ENCODE assay signal across 18 cellular contexts in genomic region chr5:120447706-120448239, GRCh38. TPM values are rescaled to one million over a fixed set of nuclear protein-coding genes. Genes with fewer than 3 reads are reported as not detected.
DNase-seq lines count a peak whose midpoint lies in the region; ATAC-seq and TF ChIP-seq lines count a peak whose summit lies in the region.
"Had no signal": no experiment of that assay in that cellular context is flagged by ENCODE, and none has a peak within 500 bp of the region (broad histone marks: within the 10 kb centered on the region; RNA-seq: fewer than 3 reads in every experiment).

No MANE protein-coding gene starts in this region.

- H3K27me3 Mint-ChIP-seq in HFFc6 (ENCODE audit: insufficient read depth) (no peaks in the 10 kb centered on the region), Calu3 (ENCODE audit: unreplicated experiment) (no peaks in the 10 kb centered on the region)
- H3K27me3 Mint-ChIP-seq in activated T-cell treated with anti-CD3 and anti-CD28 coated beads, Interleukin-2, amount 50 U/mL, for 4 hours (ENCODE audit: low read depth), result no peaks in the 10 kb centered on the region
- H3K27me3 Mint-ChIP-seq: IgD-negative memory B cell had no signal

- H3K36me3 Mint-ChIP-seq in HFFc6 (ENCODE audit: low read depth) (peaks cover 7% of the 10 kb centered on the region), Calu3 (ENCODE audit: insufficient read depth, unreplicated experiment) (no peaks in the 10 kb centered on the region)
- H3K36me3 Mint-ChIP-seq in activated T-cell treated with anti-CD3 and anti-CD28 coated beads, Interleukin-2, amount 50 U/mL, for 4 hours (ENCODE audit: insufficient read depth), result no peaks in the 10 kb centered on the region
- H3K36me3 Mint-ChIP-seq: IgD-negative memory B cell had no signal

- H3K9me3 Mint-ChIP-seq in HFFc6, result no peaks in the 10 kb centered on the region
- H3K9me3 Mint-ChIP-seq in Calu3 (ENCODE audit: low read depth, unreplicated experiment), result no peaks in the 10 kb centered on the region
- no peaks in the 10 kb centered on the region for H3K9me3 Mint-ChIP-seq in activated T-cell treated with anti-CD3 and anti-CD28 coated beads, Interleukin-2, amount 50 U/mL, for 4 hours
- H3K9me3 Mint-ChIP-seq: nephron progenitor cell had no signal

- H3K27ac Mint-ChIP-seq in HFFc6 (no peak overlapping the region), Calu3 (ENCODE audit: unreplicated experiment) (no peak overlapping the region)
- H3K27ac Mint-ChIP-seq: IgD-negative memory B cell, nephron progenitor cell, T-helper 17 cell had no signal

- H3K4me3 Mint-ChIP-seq in HFFc6 (peak overlapping the region; percentile 6; the same call in 1 of the 2 replicates), Calu3 (ENCODE audit: low read depth, unreplicated experiment) (no peak overlapping the region)
- no peak overlapping the region for H3K4me3 Mint-ChIP-seq in activated T-cell treated with anti-CD3 and anti-CD28 coated beads, Interleukin-2, amount 50 U/mL, for 4 hours
- H3K4me3 Mint-ChIP-seq: IgD-negative memory B cell, nephron progenitor cell, T-helper 17 cell had no signal

- no peak for ATAC-seq in GM18873 (IDR thresholded peaks at IDR 0.05; ENCODE audit: low FRiP score, unreplicated experiment)
- no peak for ATAC-seq in activated T-cell treated with anti-CD3 and anti-CD28 coated beads, Interleukin-2, amount 50 U/mL, for 4 hours
- ATAC-seq: T-helper 17 cell had no signal

- POLR2A ChIA-PET in AG04449 (lab: Yijun Ruan, JAX), result interaction anchor here (1.0 kb wide), 1 partner anchor 41 kb away, joined by 3 read pairs; no protein-coding TSS in a partner anchor

- H3K4me1 Mint-ChIP-seq in HFFc6 (ENCODE audit: low read depth) (peaks cover 65% of the 10 kb centered on the region), Calu3 (ENCODE audit: low read depth, unreplicated experiment) (peaks cover 13% of the 10 kb centered on the region)
- H3K4me1 Mint-ChIP-seq in activated T-cell treated with anti-CD3 and anti-CD28 coated beads, Interleukin-2, amount 50 U/mL, for 4 hours (ENCODE audit: low read depth), result no peaks in the 10 kb centered on the region
- H3K4me1 Mint-ChIP-seq: IgD-negative memory B cell, T-helper 17 cell had no signal

- no TSS peak for BruUV-seq in Calu3 (replicated peaks; lab: Mats Ljungman, UMichigan)

- CTCF ChIA-PET in AG04449 (lab: Yijun Ruan, JAX) (interaction anchor here (0.8 to 1.5 kb wide), 3 partner anchors 32 to 392 kb away, joined by 3 to 4 read pairs (median 3); no protein-coding TSS in a partner anchor), Calu3 (lab: Charles Lee) (interaction anchor here (0.6 kb wide), 1 partner anchor 10 kb away, joined by 3 read pairs; no protein-coding TSS in a partner anchor)

- no peak overlapping the region for H3K4me3 ChIP-seq in AG04449 (ENCODE audit: low read depth, low read length)
- H3K4me3 ChIP-seq: coronary artery, lung had no signal

- TF ChIP-seq CTCF in AG04449 (IDR thresholded peaks at IDR 0.05; ENCODE audit: insufficient read depth, low read length, missing control alignments) (peak; percentile 7), HFFc6 (IDR thresholded peaks at IDR 0.05) (peak; percentile 23), Calu3 (IDR thresholded peaks at IDR 0.05; ENCODE audit: unreplicated experiment) (no peak)

- no peak for DNase-seq in AG04449 (ENCODE audit: low read depth, low spot score)
- DNase-seq in HFFc6, result no peak
- peak; percentile 56 for DNase-seq in SK-N-DZ (ENCODE audit: low spot score)
- peak; percentile 64 for DNase-seq in iris pigment epithelial cell (ENCODE audit: low read depth)
- no peak for DNase-seq in Calu3
- DNase-seq in NCI-H146 treated with DMSO at 0.1 percent for 48 hours (lab: John Stamatoyannopoulos, UW; ENCODE audit: unreplicated experiment), result no peak
- DNase-seq in activated T-cell treated with anti-CD3 and anti-CD28 coated beads, Interleukin-2, amount 50 U/mL, for 4 hours, result no peak
- DNase-seq: activated effector memory CD4-positive, alpha-beta T cell treated with Interleukin-2 at 50 U/mL for 16 hours; NCI-H1092 treated with DMSO at 0.1 percent for 48 hours; NCI-H774; nephron progenitor cell; RPMI8226; substantia nigra; T-helper 17 cell had no signal

- intact Hi-C loops in Calu3 (cut with micrococcal nuclease; ENCODE audit: unreplicated experiment), result no loop called here

RNA-seq across cellular contexts. Expression of gene PRR16, which starts 16.3 kb away (rescaled TPM):
- total RNA-seq in HFFc6 (2021; fragmentation: NEBNext Ultra II Directional; extraction: Animal tissue kit (Norgen Biotek cat#: 25700)), result 10 to 100 TPM; 53.5 to 74.0 (median 61.2) TPM
- polyA plus RNA-seq in SK-N-DZ (2014; cell fraction: cytosol; rRNA removed), result 0.96 and 1.3 TPM in 2 replicates
- polyA plus RNA-seq in SK-N-DZ (2014; cell fraction: nucleus; rRNA removed), result 0.10 and 0.30 TPM in 2 replicates
- 1.5 and 2.9 TPM in 2 replicates for total RNA-seq in Calu3 (2022)
- total RNA-seq in activated T-cell treated with anti-CD3 and anti-CD28 coated beads, Interleukin-2, amount 50 U/mL, for 4 hours, result not detected
- total RNA-seq: T-helper 17 cell had no signal
- polyA plus RNA-seq: IgD-negative memory B cell had no signal

Comparison
In these comparisons a context has a peak if more than half of its experiments do, and no peak if none do; other contexts are left out.
1. DNase-seq: peak in SK-N-DZ (single experiment) and iris pigment epithelial cell (single experiment); none in AG04449 (single experiment), HFFc6 (single experiment), Calu3 (single experiment), NCI-H146 treated with DMSO at 0.1 percent for 48 hours (single experiment) and activated T-cell treated with anti-CD3 and anti-CD28 coated beads, Interleukin-2, amount 50 U/mL, for 4 hours (single experiment).
2. RNA of gene PRR16, which starts 16.3 kb away (total RNA-seq): 53.5 to 74.0 TPM in HFFc6; 1.5 to 2.9 TPM in Calu3 and not detected in activated T-cell treated with anti-CD3 and anti-CD28 coated beads, Interleukin-2, amount 50 U/mL, for 4 hours; every median in the first group is over 10 times any median in the second.